8 cellular contexts compared by ENCODE assay signal in the genomic region with DNA sequence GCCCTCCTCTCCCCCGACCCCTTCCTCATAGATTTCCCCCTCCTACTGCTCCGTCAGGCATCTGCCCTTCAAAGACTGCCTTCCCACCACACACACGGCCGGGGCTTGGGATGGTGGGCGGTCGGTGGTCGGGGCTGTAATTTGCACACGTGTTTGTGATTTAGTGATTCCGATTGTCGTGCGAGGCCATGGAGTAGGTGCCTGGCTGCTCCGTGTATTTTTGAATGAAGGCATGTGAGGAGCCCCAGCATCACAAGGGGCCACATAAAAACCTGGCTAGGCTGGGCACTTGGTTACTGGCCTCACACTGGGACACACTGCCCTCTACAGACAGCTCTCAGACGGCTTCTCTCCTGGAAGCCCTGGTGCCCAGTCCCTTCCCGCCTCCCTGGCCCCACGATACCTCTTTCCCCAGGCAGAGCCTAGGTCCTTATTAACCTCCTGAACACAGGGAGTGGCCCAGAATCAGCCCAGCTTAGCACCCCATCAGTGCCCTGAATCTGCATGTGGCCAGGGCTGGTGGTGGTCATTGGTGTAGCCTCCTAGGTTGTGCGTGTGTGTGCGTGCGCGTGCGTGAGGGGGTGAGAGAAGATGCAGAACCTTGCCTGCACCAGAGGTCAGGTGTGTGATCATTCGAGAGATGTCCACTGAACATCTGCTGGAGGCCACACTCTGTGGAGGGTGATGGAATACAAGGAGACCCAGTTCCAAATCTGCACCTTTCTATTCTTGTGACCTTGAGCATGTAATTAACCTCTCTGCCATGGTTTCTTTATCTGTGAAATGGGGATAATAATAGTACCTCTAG. TPM values are rescaled to one million over a fixed set of nuclear protein-coding genes. Genes with fewer than 3 reads are reported as not detected.
DNase-seq lines count a peak whose midpoint lies in the region; ATAC-seq and TF ChIP-seq lines count a peak whose summit lies in the region.

No MANE protein-coding gene starts in this region.

- peaks cover 52% of the 10 kb centered on the region for H3K4me1 ChIP-seq in OCI-LY1 (ENCODE audit: insufficient read depth, low read length, severe bottlenecking)
- peaks cover 24% of the 10 kb centered on the region for H3K4me1 ChIP-seq in fibroblast of lung (ENCODE audit: control insufficient read depth, extremely low read depth, insufficient read depth, low read length)
- H3K4me1 ChIP-seq in muscle layer of colon (ENCODE audit: insufficient read depth, low read length) = peaks cover 21% of the 10 kb centered on the region
- peaks cover 11 to 65% (median 39%) of the 10 kb centered on the region in 5 donors for H3K4me1 ChIP-seq in subcutaneous abdominal adipose tissue (ENCODE audit: control insufficient read depth in 5 of 5, insufficient read depth in 5 of 5, low read length in 5 of 5)

- no peak for TF ChIP-seq POLR2A in GM18505 (IDR thresholded peaks at IDR 0.05; ENCODE audit: borderline replicate concordance, extremely low read depth, insufficient read depth, insufficient read length)

- H3K27me3 ChIP-seq in OCI-LY1 (ENCODE audit: insufficient read depth, low read length) = no peaks in the 10 kb centered on the region
- H3K27me3 ChIP-seq in fibroblast of lung (ENCODE audit: control insufficient read depth, insufficient read depth, low read length) = no peaks in the 10 kb centered on the region
- H3K27me3 ChIP-seq in muscle layer of colon (ENCODE audit: control insufficient read depth in 1 of 2, insufficient read depth in 2 of 2, low read length in 2 of 2) = no peaks in the 10 kb centered on the region
- H3K27me3 ChIP-seq in subcutaneous abdominal adipose tissue (ENCODE audit: control insufficient read depth in 5 of 5, insufficient read depth in 4 of 5, low read length in 5 of 5) = no peaks in the 10 kb centered on the region

- H3K27ac ChIP-seq in OCI-LY1 (ENCODE audit: low read depth, low read length, poor library complexity, severe bottlenecking) (no peak overlapping the region), fibroblast of lung (ENCODE audit: insufficient read depth, low read length) (peak overlapping the region; percentile 97), muscle layer of colon (ENCODE audit: low read depth, low read length) (peak overlapping the region; percentile 75), subcutaneous abdominal adipose tissue (ENCODE audit: low read depth, low read length) (peak overlapping the region; percentile 96)

- TF ChIP-seq CTCF in OCI-LY1 (IDR thresholded peaks at IDR 0.05; ENCODE audit: low read length) (peak; percentile 72), fibroblast of lung (conservative IDR thresholded peaks at IDR 0.05 in 1 of 2, IDR thresholded peaks at IDR 0.05 in 1 of 2; ENCODE audit: low read depth in 1 of 2, low read length in 2 of 2) (peak; percentile 65 to 88)

- H3K4me3 ChIP-seq in OCI-LY1 (ENCODE audit: low read depth, low read length, poor library complexity, severe bottlenecking) (peak overlapping the region; percentile 87), fibroblast of lung (replicated peaks in 1 of 4; ENCODE audit: control extremely low read depth in 1 of 4, insufficient read depth in 1 of 4, low read depth in 3 of 4, low read length in 4 of 4) (peak overlapping the region; percentile 60 to 83 (median 74)), muscle layer of colon (ENCODE audit: low read depth in 1 of 2, low read length in 2 of 2) (peak overlapping the region; percentile 48 to 79), subcutaneous abdominal adipose tissue (ENCODE audit: low read depth in 1 of 5, low read length in 5 of 5) (peak overlapping the region; percentile 75 to 93 (median 80))

- DNase-seq in Caki2 (ENCODE audit: low read depth) (peak; percentile 77), HuH-7.5 (ENCODE audit: low spot score) (peak; percentile 77), activated T-helper 1 cell treated with Interleukin-2 at 50 U/mL for 16 hours (ENCODE audit: low read depth) (peak; percentile 35), fibroblast of lung (ENCODE audit: low read depth in 2 of 2) (peak; percentile 70 to 85)

- H4K20me1 ChIP-seq in OCI-LY1 (ENCODE audit: insufficient read depth, low read length) = no peaks in the 10 kb centered on the region
- H4K20me1 ChIP-seq in fibroblast of lung (ENCODE audit: control insufficient read depth, extremely low read depth, insufficient read depth, low read length) = no peaks in the 10 kb centered on the region

- H3K9me3 ChIP-seq in OCI-LY1 (ENCODE audit: low read length) (no peaks in the 10 kb centered on the region), fibroblast of lung (ENCODE audit: control insufficient read depth, insufficient read depth, low read depth, low read length) (no peaks in the 10 kb centered on the region), muscle layer of colon (ENCODE audit: low read length) (no peaks in the 10 kb centered on the region), subcutaneous abdominal adipose tissue (ENCODE audit: control insufficient read depth in 5 of 5, low read length in 5 of 5) (no peaks in the 10 kb centered on the region)

- in situ Hi-C loops in Caki2 (cut with HindIII; ENCODE audit: low pct_unique_long_range_greater_than_20kb, low sequenced_read_pairs) = no loop called here

- peaks cover 23% of the 10 kb centered on the region for H3K36me3 ChIP-seq in OCI-LY1 (ENCODE audit: insufficient read depth, low read length)
- H3K36me3 ChIP-seq in fibroblast of lung (ENCODE audit: control insufficient read depth, insufficient read depth, low read length) = peaks cover 18% of the 10 kb centered on the region
- H3K36me3 ChIP-seq in muscle layer of colon (ENCODE audit: insufficient read depth, low read length) = no peaks in the 10 kb centered on the region
- peaks cover 0 to 6% (median 0%) of the 10 kb centered on the region in 5 donors for H3K36me3 ChIP-seq in subcutaneous abdominal adipose tissue (ENCODE audit: control insufficient read depth in 5 of 5, insufficient read depth in 5 of 5, low read length in 5 of 5)

- H3K9ac ChIP-seq in OCI-LY1 (ENCODE audit: low read length) (peak overlapping the region; percentile 73), fibroblast of lung (ENCODE audit: insufficient read depth, low read length) (peak overlapping the region; percentile 94), muscle layer of colon (ENCODE audit: low read length) (peak overlapping the region; percentile 68), subcutaneous abdominal adipose tissue (ENCODE audit: low read length in 5 of 5) (peak overlapping the region in 4 of 5 donors; percentile 64 to 96 (median 94))

- H3K4me2 ChIP-seq in OCI-LY1 (ENCODE audit: low read length) (peak overlapping the region; percentile 79), fibroblast of lung (ENCODE audit: extremely low read depth, insufficient read depth, low read length) (peak overlapping the region; percentile 85)

- no peaks in the 10 kb centered on the region for H3F3A ChIP-seq in OCI-LY1 (ENCODE audit: insufficient read depth, low read length)

- no peak for ATAC-seq in GM18505 (IDR thresholded peaks at IDR 0.05; ENCODE audit: unreplicated experiment)

- no peaks in the 10 kb centered on the region for H3K9me2 ChIP-seq in OCI-LY1 (ENCODE audit: low read depth, low read length)

- no peak overlapping the region for H2AFZ ChIP-seq in OCI-LY1 (ENCODE audit: low read length)
- peak overlapping the region; percentile 8 for H2AFZ ChIP-seq in fibroblast of lung (ENCODE audit: low read length)

- H3K79me2 ChIP-seq in OCI-LY1 (ENCODE audit: insufficient read depth, low read length) (no peaks in the 10 kb centered on the region), fibroblast of lung (ENCODE audit: control insufficient read depth, insufficient read depth, low read length) (peaks cover 32% of the 10 kb centered on the region)

RNA-seq across cellular contexts. Expression of gene SOCS1, which starts 1.3 kb away (rescaled TPM):
- total RNA-seq in Caki2 (2014; rRNA removed; shearing (Covaris generic); ENCODE audit: low replicate concordance) = 2.8 and 12.7 TPM in 2 replicates
- total RNA-seq in fibroblast of lung = 13.6 and 21.1 TPM in 2 replicates
- polyA plus RNA-seq in fibroblast of lung = 13.2 and 17.7 TPM in 2 replicates
- polyA plus RNA-seq in fibroblast of lung (2012) = 34.6 and 38.0 TPM in 2 replicates
- polyA minus RNA-seq in fibroblast of lung (ENCODE audit: low replicate concordance) = 19.9 and 35.8 TPM in 2 replicates

RNA-seq across cellular contexts. Expression of gene TNP2, which starts 11.8 kb away (rescaled TPM):
- not detected in 2 replicates for total RNA-seq in Caki2 (2014; rRNA removed; shearing (Covaris generic); ENCODE audit: low replicate concordance)
- total RNA-seq in fibroblast of lung = not detected in 2 replicates
- polyA plus RNA-seq in fibroblast of lung = not detected in 2 replicates
- not detected in 2 replicates for polyA plus RNA-seq in fibroblast of lung (2012)
- not detected in 2 replicates for polyA minus RNA-seq in fibroblast of lung (ENCODE audit: low replicate concordance)

RNA-seq across cellular contexts. Expression of gene PRM3, which starts 16.1 kb away (rescaled TPM):
- total RNA-seq in Caki2 (2014; rRNA removed; shearing (Covaris generic); ENCODE audit: low replicate concordance) = not detected in 2 replicates
- total RNA-seq in fibroblast of lung = not detected in 2 replicates
- polyA plus RNA-seq in fibroblast of lung = not detected in 2 replicates
- not detected in 2 replicates for polyA plus RNA-seq in fibroblast of lung (2012)
- polyA minus RNA-seq in fibroblast of lung (ENCODE audit: low replicate concordance) = not detected in 2 replicates

RNA-seq across cellular contexts. Expression of gene PRM2, which starts 18.9 kb away (rescaled TPM):
- total RNA-seq in Caki2 (2014; rRNA removed; shearing (Covaris generic); ENCODE audit: low replicate concordance) = not detected in 2 replicates
- total RNA-seq in fibroblast of lung = not detected in 2 replicates
- polyA plus RNA-seq in fibroblast of lung = not detected in 2 replicates
- not detected in 2 replicates for polyA plus RNA-seq in fibroblast of lung (2012)
- polyA minus RNA-seq in fibroblast of lung (ENCODE audit: low replicate concordance) = not detected in 2 replicates

RNA-seq across cellular contexts. Expression of gene PRM1, which starts 23.8 kb away (rescaled TPM):
- total RNA-seq in Caki2 (2014; rRNA removed; shearing (Covaris generic); ENCODE audit: low replicate concordance) = not detected in 2 replicates
- not detected in 2 replicates for total RNA-seq in fibroblast of lung
- polyA plus RNA-seq in fibroblast of lung = not detected in 2 replicates
- polyA plus RNA-seq in fibroblast of lung (2012) = not detected in 2 replicates
- polyA minus RNA-seq in fibroblast of lung (ENCODE audit: low replicate concordance) = not detected in 2 replicates
